Comparison of ENCODE assay signal across 5 cellular contexts in the genomic region with DNA sequence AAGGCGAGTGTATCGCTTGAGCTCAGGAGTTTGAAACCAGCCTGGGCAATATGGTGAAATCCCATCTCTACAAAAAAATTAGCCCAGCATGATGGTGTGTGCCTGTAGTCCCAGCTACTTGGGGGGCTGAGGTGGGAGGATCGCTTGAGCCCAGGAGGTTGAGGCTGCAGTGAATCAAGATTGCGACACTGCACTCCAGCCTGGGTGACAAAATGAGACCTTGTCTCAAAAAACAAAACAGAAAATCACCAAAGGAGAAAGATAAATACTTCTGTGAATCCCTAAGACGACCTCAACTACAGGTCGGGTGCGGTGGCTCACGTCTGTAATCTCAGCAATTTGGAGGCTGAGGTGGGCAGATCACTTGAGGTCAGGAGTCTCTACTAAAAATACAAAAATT. TPM values are rescaled to one million over a fixed set of nuclear protein-coding genes. Genes with fewer than 3 reads are reported as not detected.
DNase-seq lines count a peak whose midpoint lies in the region; ATAC-seq, FAIRE-seq and TF ChIP-seq lines count a peak whose summit lies in the region.
"Not testable (repeated sequence)": the region's sequence is repeated elsewhere in the genome, so short reads cannot be mapped to it uniquely, and the experiment has no call there.
"Had no signal": no experiment of that assay in that cellular context is flagged by ENCODE, and none has a peak within 500 bp of the region (broad histone marks: within the 10 kb centered on the region; RNA-seq: fewer than 3 reads in every experiment).

No MANE protein-coding gene starts in this region.

- peaks cover 0 to 19% of the 10 kb centered on the region in 2 experiments; a peak in 3 of 5 replicates for H3K4me1 ChIP-seq in K562 (replicated peaks in 1 of 2; ENCODE audit: control insufficient read depth in 2 of 2, insufficient read depth in 2 of 2, low read length in 2 of 2)
- peaks cover 25% of the 10 kb centered on the region for H3K4me1 ChIP-seq in HepG2 (ENCODE audit: insufficient read depth, low read length)

- H3K9me3 ChIP-seq in K562 (replicated peaks; ENCODE audit: control insufficient read depth, insufficient read depth, low read depth, low read length); HepG2 (ENCODE audit: low read length): not testable (repeated sequence)

- not testable (repeated sequence) for H3K27ac ChIP-seq in K562 (ENCODE audit: extremely low read depth, low read depth, low read length); HepG2 (ENCODE audit: extremely low read length, insufficient read depth, low read length)

- not testable (repeated sequence) for H3K4me2 ChIP-seq in K562 (ENCODE audit: insufficient read depth, low read length); HepG2 (ENCODE audit: low read depth, low read length)

- TF ChIP-seq EP300 in K562 (IDR thresholded peaks at IDR 0.05; ENCODE audit: low read length); HepG2 (IDR thresholded peaks at IDR 0.05; ENCODE audit: low read depth in 2 of 2, low read length in 2 of 2); HepG2 (CRISPR knock-in tag; IDR thresholded peaks at IDR 0.05; ENCODE audit: borderline replicate concordance): not testable (repeated sequence)

- H3K9me3 Mint-ChIP-seq in neural crest cell, result not testable (repeated sequence)

- not testable (repeated sequence) for H2AFZ ChIP-seq in K562 (ENCODE audit: low read depth, low read length); HepG2 (ENCODE audit: low read length)

- H3K79me2 ChIP-seq in K562 (ENCODE audit: control insufficient read depth, insufficient read depth, low read length); HepG2 (ENCODE audit: insufficient read depth, low read length): not testable (repeated sequence)

- not testable (repeated sequence) for TF ChIP-seq POLR2A in NB4 (IDR thresholded peaks at IDR 0.05; ENCODE audit: extremely low read depth, insufficient read length); K562 (conservative IDR thresholded peaks at IDR 0.05); HepG2 (IDR thresholded peaks at IDR 0.05; ENCODE audit: insufficient read depth in 1 of 2, low read depth in 2 of 2, low read length in 2 of 2)

- peak overlapping the region; percentile 75 for H3K27ac Mint-ChIP-seq in neural crest cell (ENCODE audit: unreplicated experiment)

- not testable (repeated sequence) for H3K4me3 ChIP-seq in NB4 (ENCODE audit: low read depth, low read length); K562; HepG2 (replicated peaks in 1 of 3; ENCODE audit: insufficient read depth in 1 of 3, low read depth in 2 of 3, low read length in 3 of 3)

- POLR2A ChIA-PET in K562 (lab: Yijun Ruan, JAX), result interaction anchor here (0.6 kb wide), 1 partner anchor 10 kb away, joined by 3 read pairs; no protein-coding TSS in a partner anchor
- POLR2A ChIA-PET in HepG2 (lab: Yijun Ruan, JAX), result not testable (repeated sequence)

- not testable (repeated sequence) for FAIRE-seq in K562 (lab: Jason Lieb, UNC); HepG2 (lab: Jason Lieb, UNC)

- TF ChIP-seq CTCF in NB4 (IDR thresholded peaks at IDR 0.05; ENCODE audit: low read depth, low read length); K562 (IDR thresholded peaks at IDR 0.05 in 2 of 3, conservative IDR thresholded peaks at IDR 0.05 in 1 of 3; ENCODE audit: insufficient read depth in 2 of 3, low read depth in 1 of 3, low read length in 3 of 3); HepG2 (CRISPR knock-in tag; IDR thresholded peaks at IDR 0.05); neural crest cell (conservative IDR thresholded peaks at IDR 0.05): not testable (repeated sequence)

- peaks cover 33% of the 10 kb centered on the region for H3K4me1 Mint-ChIP-seq in neural crest cell

- BruUV-seq in K562 (replicated peaks; lab: Mats Ljungman, UMichigan); HepG2 (replicated peaks; lab: Mats Ljungman, UMichigan): not testable (repeated sequence)

- H4K20me1 ChIP-seq in K562 (replicated peaks; ENCODE audit: control insufficient read depth, insufficient read depth, low read length); HepG2 (ENCODE audit: insufficient read depth, low read length): not testable (repeated sequence)

- ATAC-seq in K562, HepG2: not testable (repeated sequence)

- 48% methylated on average over 8 of the region's 8 CpGs for WGBS in K562 (ENCODE audit: insufficient coverage, low coverage, missing lambda C conversion rate)
- WGBS in HepG2 (ENCODE audit: low lambda C conversion rate), result 64% methylated on average over 8 of the region's 8 CpGs

- H3K9me1 ChIP-seq in K562 (ENCODE audit: control insufficient read depth, insufficient read depth, low read length), result not testable (repeated sequence)

- not testable (repeated sequence) for H3K27me3 Mint-ChIP-seq in neural crest cell (ENCODE audit: low read depth)

- intact Hi-C loops in K562 (cut with micrococcal nuclease); HepG2 (cut with micrococcal nuclease; ENCODE audit: unreplicated experiment): not testable (repeated sequence)

- in situ Hi-C loops in K562 (cut with MboI), result loop anchor here (25.0 kb wide), 1 partner anchor 548 kb away; no protein-coding TSS in a partner anchor
- in situ Hi-C loops in HepG2 (cut with HindIII; ENCODE audit: extremely low pct_ligation_motif_present, low pct_unique_long_range_greater_than_20kb), result not testable (repeated sequence)

- H3K27me3 ChIP-seq in K562 (ENCODE audit: control insufficient read depth in 2 of 2, insufficient read depth in 2 of 2, low read length in 2 of 2); HepG2 (ENCODE audit: control insufficient read depth in 1 of 2, insufficient read depth in 2 of 2, low read length in 2 of 2): not testable (repeated sequence)

- H3K9ac ChIP-seq in K562 (ENCODE audit: insufficient read depth in 1 of 2, low read depth in 2 of 2, low read length in 2 of 2); HepG2 (ENCODE audit: insufficient read depth, low read depth, low read length): not testable (repeated sequence)

- TF ChIP-seq RAD21 in K562 (CRISPR knock-in tag; conservative IDR thresholded peaks at IDR 0.05 in 1 of 2, IDR thresholded peaks at IDR 0.05 in 1 of 2); HepG2 (CRISPR knock-in tag; IDR thresholded peaks at IDR 0.05): not testable (repeated sequence)

- H3K4me3 Mint-ChIP-seq in neural crest cell, result peak overlapping the region; percentile 38

- not testable (repeated sequence) for H3K36me3 Mint-ChIP-seq in neural crest cell (ENCODE audit: low read depth)

- DNase-seq in NB4 (ENCODE audit: low read depth), result peak; percentile 29
- not testable (repeated sequence) for DNase-seq in K562 (ENCODE audit: extremely low read depth in 1 of 4, low spot score in 3 of 4); HepG2 (ENCODE audit: low spot score); neural crest cell (ENCODE audit: low read depth, low spot score)

- CTCF ChIA-PET in K562 (lab: Yijun Ruan, JAX; ENCODE audit: low intra/inter-chr PET ratio); HepG2 (lab: Yijun Ruan, JAX; ENCODE audit: low intra/inter-chr PET ratio, low total read pairs): not testable (repeated sequence)

- H3K36me3 ChIP-seq in K562 (ENCODE audit: control insufficient read depth, insufficient read depth, low read length); HepG2 (replicated peaks in 1 of 2; ENCODE audit: control insufficient read depth in 1 of 2, insufficient read depth in 2 of 2, low read length in 2 of 2): not testable (repeated sequence)

RNA-seq across cellular contexts. Expression of a gene that starts 2.5 kb away (rescaled TPM):
- total RNA-seq in K562 (2011; cell fraction: chromatin; rRNA removed; ENCODE audit: low replicate concordance), result 10.0 and 13.3 TPM in 2 replicates
- total RNA-seq in K562 (2011; cell fraction: nucleolus; rRNA removed), result 7.1 and 10.0 TPM in 2 replicates
- total RNA-seq in K562 (2011; cell fraction: nucleoplasm; rRNA removed), result 8.9 and 11.7 TPM in 2 replicates
- total RNA-seq in K562 (2014; rRNA removed) (2.0 and 3.1 TPM in 2 replicates), K562 (2014; rRNA removed; fragmentation: Illumina TruSeq; extraction: Trizol) (1.5 and 1.9 TPM in 2 replicates), K562 (2015; rRNA removed; fragmentation: Illumina TruSeq; extraction: Trizol) (2.1 and 2.5 TPM in 2 replicates), K562 (2021) (1.6 and 2.1 TPM in 2 replicates), HepG2 (2016; rRNA removed; fragmentation: Illumina TruSeq; extraction: Trizol) (8.9 and 15.2 TPM in 2 replicates), neural crest cell (17.1 and 18.2 TPM in 2 replicates)
- polyA plus RNA-seq in K562 (2011; rRNA removed) (2.5 and 4.4 TPM in 2 replicates), K562 (2014; fragmentation: Illumina TruSeq; extraction: Trizol) (2.5 and 2.8 TPM in 2 replicates), K562 (2014; fragmentation: Nextera tagmentation; extraction: Ambion mirVana) (under 1 TPM; 0.44 to 0.73 TPM), K562 (2014; rRNA removed) (2.7 and 3.4 TPM in 2 replicates), HepG2 (2011; rRNA removed) (15.4 and 18.6 TPM in 2 replicates)
- 2.6 and 3.6 TPM in 2 replicates for polyA plus RNA-seq in K562 (2011; cell fraction: cytosol; rRNA removed)
- 8.2 and 8.4 TPM in 2 replicates for polyA plus RNA-seq in K562 (2011; cell fraction: nucleus; rRNA removed)
- 2.7 and 7.0 TPM in 2 replicates for polyA plus RNA-seq in K562 (2012)
- polyA minus RNA-seq in K562 (2011; rRNA and poly(A)+ RNA removed), result 2.7 and 4.1 TPM in 2 replicates
- 0.91 and 0.95 TPM in 2 replicates for polyA minus RNA-seq in K562 (2011; cell fraction: cytosol; rRNA and poly(A)+ RNA removed)
- polyA minus RNA-seq in K562 (2011; cell fraction: nucleus; rRNA and poly(A)+ RNA removed), result 3.4 and 8.4 TPM in 2 replicates
- total RNA-seq in HepG2 (2016; cell fraction: cytosol; rRNA removed; fragmentation: Illumina TruSeq; extraction: Trizol; ENCODE audit: low read depth), result 9.3 TPM in 2 replicates
- 9.3 and 15.6 TPM in 2 replicates for total RNA-seq in HepG2 (2016; cell fraction: insoluble cytoplasmic fraction; rRNA removed; fragmentation: Illumina TruSeq; extraction: Trizol)
- total RNA-seq in HepG2 (2016; cell fraction: membrane; rRNA removed; fragmentation: Illumina TruSeq; extraction: Trizol), result 18.3 and 19.5 TPM in 2 replicates
- total RNA-seq in HepG2 (2016; cell fraction: nucleus; rRNA removed; fragmentation: Illumina TruSeq; extraction: Trizol), result 16.4 and 16.6 TPM in 2 replicates
- 16.1 and 19.7 TPM in 2 replicates for polyA plus RNA-seq in HepG2 (2011; cell fraction: cytosol; rRNA removed)
- 28.4 and 31.3 TPM in 2 replicates for polyA plus RNA-seq in HepG2 (2011; cell fraction: nucleus; rRNA removed)
- polyA plus RNA-seq in HepG2 (2012), result 11.1 and 17.5 TPM in 2 replicates
- 16.2 and 17.4 TPM in 2 replicates for polyA plus RNA-seq in HepG2 (2016; cell fraction: cytosol; fragmentation: Illumina TruSeq; extraction: Trizol; ENCODE audit: low read depth)
- polyA plus RNA-seq in HepG2 (2016; cell fraction: insoluble cytoplasmic fraction; fragmentation: Illumina TruSeq; extraction: Trizol; ENCODE audit: low read depth), result 8.6 and 11.3 TPM in 2 replicates
- polyA plus RNA-seq in HepG2 (2016; cell fraction: membrane; fragmentation: Illumina TruSeq; extraction: Trizol; ENCODE audit: low read depth), result 16.1 and 17.7 TPM in 2 replicates
- polyA plus RNA-seq in HepG2 (2016; cell fraction: nucleus; fragmentation: Illumina TruSeq; extraction: Trizol; ENCODE audit: insufficient read depth, low read depth), result 31.8 and 34.3 TPM in 2 replicates
- 11.5 and 32.8 TPM in 2 replicates for polyA minus RNA-seq in HepG2 (2011; rRNA and poly(A)+ RNA removed; ENCODE audit: low replicate concordance)
- polyA minus RNA-seq in HepG2 (2011; cell fraction: cytosol; rRNA and poly(A)+ RNA removed), result 4.7 and 5.8 TPM in 2 replicates
- 21.2 and 32.8 TPM in 2 replicates for polyA minus RNA-seq in HepG2 (2011; cell fraction: nucleus; rRNA and poly(A)+ RNA removed)
- total RNA-seq: G401 had no signal

RNA-seq across cellular contexts. Expression of a gene that starts 21.4 kb away (rescaled TPM):
- total RNA-seq in K562 (2011; cell fraction: chromatin; rRNA removed; ENCODE audit: low replicate concordance), result 14.7 and 36.7 TPM in 2 replicates
- total RNA-seq in K562 (2011; cell fraction: nucleolus; rRNA removed), result 35.7 and 36.7 TPM in 2 replicates
- total RNA-seq in K562 (2011; cell fraction: nucleoplasm; rRNA removed), result 29.2 and 31.5 TPM in 2 replicates
- total RNA-seq in K562 (2014; rRNA removed) (6.2 and 6.9 TPM in 2 replicates), K562 (2014; rRNA removed; fragmentation: Illumina TruSeq; extraction: Trizol) (0.77 and 1.7 TPM in 2 replicates), K562 (2015; rRNA removed; fragmentation: Illumina TruSeq; extraction: Trizol) (1.4 and 2.4 TPM in 2 replicates), K562 (2021) (8.8 and 9.2 TPM in 2 replicates), HepG2 (2016; rRNA removed; fragmentation: Illumina TruSeq; extraction: Trizol) (not detected in 2 replicates), neural crest cell (5.7 TPM in 2 replicates)
- polyA plus RNA-seq in K562 (2011; rRNA removed) (8.3 and 19.3 TPM in 2 replicates), K562 (2014; fragmentation: Illumina TruSeq; extraction: Trizol) (4.8 and 7.4 TPM in 2 replicates), K562 (2014; fragmentation: Nextera tagmentation; extraction: Ambion mirVana) (1 to 10 TPM; 1.3 to 2.9 TPM), K562 (2014; rRNA removed) (12.1 and 12.4 TPM in 2 replicates), HepG2 (2011; rRNA removed) (not detected in 2 replicates)
- polyA plus RNA-seq in K562 (2011; cell fraction: cytosol; rRNA removed), result 23.7 and 24.3 TPM in 2 replicates
- 69.3 and 80.1 TPM in 2 replicates for polyA plus RNA-seq in K562 (2011; cell fraction: nucleus; rRNA removed)
- 5.7 and 7.9 TPM in 2 replicates for polyA plus RNA-seq in K562 (2012)
- polyA minus RNA-seq in K562 (2011; rRNA and poly(A)+ RNA removed), result 1.5 and 2.2 TPM in 2 replicates
- polyA minus RNA-seq in K562 (2011; cell fraction: cytosol; rRNA and poly(A)+ RNA removed), result 2.7 and 3.8 TPM in 2 replicates
- polyA minus RNA-seq in K562 (2011; cell fraction: nucleus; rRNA and poly(A)+ RNA removed), result 5.3 and 10.7 TPM in 2 replicates
- not detected in 2 replicates for total RNA-seq in HepG2 (2016; cell fraction: cytosol; rRNA removed; fragmentation: Illumina TruSeq; extraction: Trizol; ENCODE audit: low read depth)
- not detected in 2 replicates for total RNA-seq in HepG2 (2016; cell fraction: insoluble cytoplasmic fraction; rRNA removed; fragmentation: Illumina TruSeq; extraction: Trizol)
- not detected in 2 replicates for total RNA-seq in HepG2 (2016; cell fraction: membrane; rRNA removed; fragmentation: Illumina TruSeq; extraction: Trizol)
- not detected in 2 replicates for total RNA-seq in HepG2 (2016; cell fraction: nucleus; rRNA removed; fragmentation: Illumina TruSeq; extraction: Trizol)
- polyA plus RNA-seq in HepG2 (2011; cell fraction: cytosol; rRNA removed), result not detected in 2 replicates
- polyA plus RNA-seq in HepG2 (2011; cell fraction: nucleus; rRNA removed), result not detected in 2 replicates
- polyA plus RNA-seq in HepG2 (2012), result 0.07 TPM in 1 of 2 replicates, not detected in the other
- not detected in 2 replicates for polyA plus RNA-seq in HepG2 (2016; cell fraction: cytosol; fragmentation: Illumina TruSeq; extraction: Trizol; ENCODE audit: low read depth)
- not detected in 2 replicates for polyA plus RNA-seq in HepG2 (2016; cell fraction: insoluble cytoplasmic fraction; fragmentation: Illumina TruSeq; extraction: Trizol; ENCODE audit: low read depth)
- polyA plus RNA-seq in HepG2 (2016; cell fraction: membrane; fragmentation: Illumina TruSeq; extraction: Trizol; ENCODE audit: low read depth), result not detected in 2 replicates
- polyA plus RNA-seq in HepG2 (2016; cell fraction: nucleus; fragmentation: Illumina TruSeq; extraction: Trizol; ENCODE audit: insufficient read depth, low read depth), result not detected in 2 replicates
- polyA minus RNA-seq in HepG2 (2011; rRNA and poly(A)+ RNA removed; ENCODE audit: low replicate concordance), result 1.4 TPM in 1 of 2 replicates, not detected in the other
- not detected in 2 replicates for polyA minus RNA-seq in HepG2 (2011; cell fraction: cytosol; rRNA and poly(A)+ RNA removed)
- not detected in 2 replicates for polyA minus RNA-seq in HepG2 (2011; cell fraction: nucleus; rRNA and poly(A)+ RNA removed)
- total RNA-seq: G401 had no signal

RNA-seq across cellular contexts. Expression of a gene that starts 34.0 kb away (rescaled TPM):
- total RNA-seq in K562 (2011; cell fraction: chromatin; rRNA removed; ENCODE audit: low replicate concordance), result 4.1 and 17.1 TPM in 2 replicates
- 95.8 and 97.4 TPM in 2 replicates for total RNA-seq in K562 (2011; cell fraction: nucleolus; rRNA removed)
- total RNA-seq in K562 (2011; cell fraction: nucleoplasm; rRNA removed), result 23.6 and 36.7 TPM in 2 replicates
- 440 and 672 TPM in 2 replicates for total RNA-seq in K562 (2014; rRNA removed)
- total RNA-seq in K562 (2014; rRNA removed; fragmentation: Illumina TruSeq; extraction: Trizol), result 5.4 and 7.4 TPM in 2 replicates
- 253 and 254 TPM in 2 replicates for total RNA-seq in K562 (2015; rRNA removed; fragmentation: Illumina TruSeq; extraction: Trizol)
- total RNA-seq in K562 (2021), result 666 and 724 TPM in 2 replicates
- polyA plus RNA-seq in K562 (2011; rRNA removed), result 193 and 230 TPM in 2 replicates
- 337 and 1,426 TPM in 2 replicates for polyA plus RNA-seq in K562 (2011; cell fraction: cytosol; rRNA removed)
- polyA plus RNA-seq in K562 (2011; cell fraction: nucleus; rRNA removed), result 207 and 222 TPM in 2 replicates
- polyA plus RNA-seq in K562 (2012), result 377 and 537 TPM in 2 replicates
- 31.1 and 74.5 TPM in 2 replicates for polyA plus RNA-seq in K562 (2014; fragmentation: Illumina TruSeq; extraction: Trizol)
- polyA plus RNA-seq in K562 (2014; fragmentation: Nextera tagmentation; extraction: Ambion mirVana), result 10 to 100 TPM; 23.0 to 67.2 TPM
- 537 and 538 TPM in 2 replicates for polyA plus RNA-seq in K562 (2014; rRNA removed)
- polyA minus RNA-seq in K562 (2011; rRNA and poly(A)+ RNA removed), result 8.4 and 13.6 TPM in 2 replicates
- polyA minus RNA-seq in K562 (2011; cell fraction: cytosol; rRNA and poly(A)+ RNA removed), result 207 and 412 TPM in 2 replicates
- 52.9 and 75.3 TPM in 2 replicates for polyA minus RNA-seq in K562 (2011; cell fraction: nucleus; rRNA and poly(A)+ RNA removed)
- 537 and 634 TPM in 2 replicates for total RNA-seq in HepG2 (2016; rRNA removed; fragmentation: Illumina TruSeq; extraction: Trizol)
- total RNA-seq in HepG2 (2016; cell fraction: cytosol; rRNA removed; fragmentation: Illumina TruSeq; extraction: Trizol; ENCODE audit: low read depth), result 570 and 829 TPM in 2 replicates
- total RNA-seq in HepG2 (2016; cell fraction: insoluble cytoplasmic fraction; rRNA removed; fragmentation: Illumina TruSeq; extraction: Trizol), result 593 and 629 TPM in 2 replicates
- total RNA-seq in HepG2 (2016; cell fraction: membrane; rRNA removed; fragmentation: Illumina TruSeq; extraction: Trizol), result 414 and 621 TPM in 2 replicates
- 204 and 221 TPM in 2 replicates for total RNA-seq in HepG2 (2016; cell fraction: nucleus; rRNA removed; fragmentation: Illumina TruSeq; extraction: Trizol)
- 675 and 735 TPM in 2 replicates for polyA plus RNA-seq in HepG2 (2011; rRNA removed)
- 339 and 935 TPM in 2 replicates for polyA plus RNA-seq in HepG2 (2011; cell fraction: cytosol; rRNA removed)
- polyA plus RNA-seq in HepG2 (2011; cell fraction: nucleus; rRNA removed), result 393 and 522 TPM in 2 replicates
- polyA plus RNA-seq in HepG2 (2012), result 517 and 606 TPM in 2 replicates
- 534 and 721 TPM in 2 replicates for polyA plus RNA-seq in HepG2 (2016; cell fraction: cytosol; fragmentation: Illumina TruSeq; extraction: Trizol; ENCODE audit: low read depth)
- 399 and 403 TPM in 2 replicates for polyA plus RNA-seq in HepG2 (2016; cell fraction: insoluble cytoplasmic fraction; fragmentation: Illumina TruSeq; extraction: Trizol; ENCODE audit: low read depth)
- polyA plus RNA-seq in HepG2 (2016; cell fraction: membrane; fragmentation: Illumina TruSeq; extraction: Trizol; ENCODE audit: low read depth), result 347 and 448 TPM in 2 replicates
- polyA plus RNA-seq in HepG2 (2016; cell fraction: nucleus; fragmentation: Illumina TruSeq; extraction: Trizol; ENCODE audit: insufficient read depth, low read depth), result 271 and 272 TPM in 2 replicates
- 92.9 and 418 TPM in 2 replicates for polyA minus RNA-seq in HepG2 (2011; rRNA and poly(A)+ RNA removed; ENCODE audit: low replicate concordance)
- 359 and 483 TPM in 2 replicates for polyA minus RNA-seq in HepG2 (2011; cell fraction: cytosol; rRNA and poly(A)+ RNA removed)
- 37.5 and 61.4 TPM in 2 replicates for polyA minus RNA-seq in HepG2 (2011; cell fraction: nucleus; rRNA and poly(A)+ RNA removed)
- 637 and 642 TPM in 2 replicates for total RNA-seq in neural crest cell
- total RNA-seq: G401 had no signal
